In genomic region chr12:51281202-51281924, GRCh38 we compare ENCODE assay signal across 1 cellular context.
TF ChIP-seq lines count a peak whose summit lies in the region.

No MANE protein-coding gene starts in this region.

TF ChIP-seq in SK-N-SH, 30 proteins besides CTCF, POLR2A, EP300 and RAD21 (continued from another document):
- TF ChIP-seq, protein P1, sequence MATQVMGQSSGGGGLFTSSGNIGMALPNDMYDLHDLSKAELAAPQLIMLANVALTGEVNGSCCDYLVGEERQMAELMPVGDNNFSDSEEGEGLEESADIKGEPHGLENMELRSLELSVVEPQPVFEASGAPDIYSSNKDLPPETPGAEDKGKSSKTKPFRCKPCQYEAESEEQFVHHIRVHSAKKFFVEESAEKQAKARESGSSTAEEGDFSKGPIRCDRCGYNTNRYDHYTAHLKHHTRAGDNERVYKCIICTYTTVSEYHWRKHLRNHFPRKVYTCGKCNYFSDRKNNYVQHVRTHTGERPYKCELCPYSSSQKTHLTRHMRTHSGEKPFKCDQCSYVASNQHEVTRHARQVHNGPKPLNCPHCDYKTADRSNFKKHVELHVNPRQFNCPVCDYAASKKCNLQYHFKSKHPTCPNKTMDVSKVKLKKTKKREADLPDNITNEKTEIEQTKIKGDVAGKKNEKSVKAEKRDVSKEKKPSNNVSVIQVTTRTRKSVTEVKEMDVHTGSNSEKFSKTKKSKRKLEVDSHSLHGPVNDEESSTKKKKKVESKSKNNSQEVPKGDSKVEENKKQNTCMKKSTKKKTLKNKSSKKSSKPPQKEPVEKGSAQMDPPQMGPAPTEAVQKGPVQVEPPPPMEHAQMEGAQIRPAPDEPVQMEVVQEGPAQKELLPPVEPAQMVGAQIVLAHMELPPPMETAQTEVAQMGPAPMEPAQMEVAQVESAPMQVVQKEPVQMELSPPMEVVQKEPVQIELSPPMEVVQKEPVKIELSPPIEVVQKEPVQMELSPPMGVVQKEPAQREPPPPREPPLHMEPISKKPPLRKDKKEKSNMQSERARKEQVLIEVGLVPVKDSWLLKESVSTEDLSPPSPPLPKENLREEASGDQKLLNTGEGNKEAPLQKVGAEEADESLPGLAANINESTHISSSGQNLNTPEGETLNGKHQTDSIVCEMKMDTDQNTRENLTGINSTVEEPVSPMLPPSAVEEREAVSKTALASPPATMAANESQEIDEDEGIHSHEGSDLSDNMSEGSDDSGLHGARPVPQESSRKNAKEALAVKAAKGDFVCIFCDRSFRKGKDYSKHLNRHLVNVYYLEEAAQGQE (IDR thresholded peaks at IDR 0.05; ENCODE audit: low read depth, low read length), result no peak
- TF ChIP-seq FOXJ3 (CRISPR knock-in tag; IDR thresholded peaks at IDR 0.05) (no peak), JUND (IDR thresholded peaks at IDR 0.05) (peak; percentile 39)
